In genomic region chr9:116686693-116687073, GRCh38 we compare ENCODE assay signal across 8 cellular contexts. TPM values are rescaled to one million over a fixed set of nuclear protein-coding genes. Genes with fewer than 3 reads are reported as not detected.
A peak's percentile ranks its signal among the peaks of the same experiment; 100 is the strongest.
DNase-seq lines count a peak whose midpoint lies in the region; ATAC-seq and TF ChIP-seq lines count a peak whose summit lies in the region.

No MANE protein-coding gene starts in this region.

- H3K36me3 Mint-ChIP-seq in brain = peaks cover 14% of the 10 kb centered on the region
- peaks cover 2% of the 10 kb centered on the region for H3K36me3 Mint-ChIP-seq in memory B cell

- no peaks in the 10 kb centered on the region for H3K9me3 ChIP-seq in uterus

- H3K9me3 Mint-ChIP-seq in brain = peaks cover 5 to 21% (median 15%) of the 10 kb centered on the region in 5 experiments
- no peaks in the 10 kb centered on the region for H3K9me3 Mint-ChIP-seq in memory B cell

- CTCF ChIA-PET in BJ (lab: Yijun Ruan, JAX) = interaction anchor here (1.4 kb wide), 1 partner anchor 21 kb away, joined by 3 read pairs; no protein-coding TSS in a partner anchor

- H3K27ac Mint-ChIP-seq in brain (peak overlapping the region; percentile 77 to 97 (median 92)), memory B cell (peak overlapping the region; percentile 29)

- H3K4me3 ChIP-seq in BJ (ENCODE audit: low read depth, low read length) (peak overlapping the region; percentile 88), uterus (peak overlapping the region; percentile 92)

- peaks cover 56% of the 10 kb centered on the region for H3K4me1 Mint-ChIP-seq in brain
- peaks cover 31% of the 10 kb centered on the region for H3K4me1 Mint-ChIP-seq in memory B cell

- peak overlapping the region; percentile 87 to 93 (median 91) for H3K4me3 Mint-ChIP-seq in brain
- H3K4me3 Mint-ChIP-seq in memory B cell = peak overlapping the region; percentile 95

- POLR2A ChIA-PET in BJ (lab: Charles Lee) = interaction anchor here (0.6 kb wide), 1 partner anchor 41 kb away, joined by 3 read pairs; no protein-coding TSS in a partner anchor

- H3K27me3 ChIP-seq in BJ (ENCODE audit: control insufficient read depth, insufficient read depth, low read length) (no peaks in the 10 kb centered on the region), uterus (no peaks in the 10 kb centered on the region)

- no peak for DNase-seq in BJ (ENCODE audit: low read depth)
- DNase-seq in GM20000 (ENCODE audit: low spot score) = peak; percentile 26
- DNase-seq in memory B cell (ENCODE audit: low spot score in 2 of 2) = no peak
- DNase-seq in uterus = no peak
- DNase-seq in stimulated activated CD4-positive, alpha-beta T cell treated with anti-CD3 and anti-CD28 coated beads, Interleukin-1b, Interleukin-23, amount 100 ng/mL, for 48 hours = no peak
- no peak for DNase-seq in NCI-H2171 treated with DMSO at 0.1 percent for 48 hours (lab: John Stamatoyannopoulos, UW)

- H3K36me3 ChIP-seq in BJ (ENCODE audit: control insufficient read depth, insufficient read depth, low read length) (no peaks in the 10 kb centered on the region), uterus (no peaks in the 10 kb centered on the region)

- TF ChIP-seq POLR2A in uterus (IDR thresholded peaks at IDR 0.05) = no peak

- intact Hi-C loops in uterus (cut with DNase I; ENCODE audit: low total_unique reads) = no loop called here

- peak overlapping the region; percentile 76 to 79 for H3K27ac ChIP-seq in uterus

- ATAC-seq in HG03558 (IDR thresholded peaks at IDR 0.05; ENCODE audit: extremely low read depth, unreplicated experiment) (peak; percentile 3), memory B cell (ENCODE audit: low read depth) (peak; percentile 29)

- TF ChIP-seq CTCF in BJ (IDR thresholded peaks at IDR 0.05; ENCODE audit: insufficient read depth, low read depth, low read length) (no peak), GM20000 (IDR thresholded peaks at IDR 0.05; ENCODE audit: extremely low read depth, missing control alignments) (no peak), brain (conservative IDR thresholded peaks at IDR 0.05) (no peak), uterus (IDR thresholded peaks at IDR 0.05) (no peak)

- peaks cover 13% of the 10 kb centered on the region in 2 donors for H3K4me1 ChIP-seq in uterus

- H3K27me3 Mint-ChIP-seq in brain (peaks cover 9% of the 10 kb centered on the region), memory B cell (no peaks in the 10 kb centered on the region)

RNA-seq across cellular contexts. Expression of gene TRIM32, which starts 0.4 kb away (rescaled TPM):
- polyA plus RNA-seq in BJ (2011; rRNA removed) (31.5 and 35.1 TPM in 2 replicates), brain (ENCODE audit: insufficient read depth, low read depth, low replicate concordance) (10.3 TPM)
- 69.9 and 74.7 TPM in 2 replicates for polyA minus RNA-seq in BJ (2011; rRNA and poly(A)+ RNA removed)
- total RNA-seq in uterus = 10 to 100 TPM; 13.2 to 36.0 (median 25.3) TPM
